Comparison of ENCODE assay signal across 14 cellular contexts in genomic region chr19:16144216-16144581, GRCh38. TPM values are rescaled to one million over a fixed set of nuclear protein-coding genes. Genes with fewer than 3 reads are reported as not detected.
DNase-seq lines count a peak whose midpoint lies in the region; ATAC-seq and TF ChIP-seq lines count a peak whose summit lies in the region.
"Had no signal": no experiment of that assay in that cellular context is flagged by ENCODE, and none has a peak within 500 bp of the region (broad histone marks: within the 10 kb centered on the region; RNA-seq: fewer than 3 reads in every experiment).

No MANE protein-coding gene starts in this region.

- no peak for DNase-seq in activated T-cell treated with anti-CD3 and anti-CD28 coated beads, Interleukin-2, amount 50 U/mL, for 24 hours
- DNase-seq in activated T-cell treated with anti-CD3 and anti-CD28 coated beads for 4 hours (no peak), Peyer's patch (no peak), foreskin keratinocyte (no peak), thoracic aorta (ENCODE audit: low spot score) (no peak), retina (no peak), cortex of kidney (lab: John Stamatoyannopoulos, UW) (no peak)
- DNase-seq: NCI-H1048, NCI-H748 treated with DMSO at 0.1 percent for 48 hours had no signal

- H3K27ac ChIP-seq in Peyer's patch: peak overlapping the region; percentile 81 to 92 (median 88)
- H3K27ac ChIP-seq in foreskin keratinocyte: peak overlapping the region; percentile 96
- H3K27ac ChIP-seq in thoracic aorta: no peak overlapping the region

- peak overlapping the region; percentile 92 for H3K27ac Mint-ChIP-seq in activated T-cell treated with anti-CD3 and anti-CD28 coated beads, Interleukin-2, amount 50 U/mL, for 24 hours

- TF ChIP-seq CTCF in Peyer's patch (IDR thresholded peaks at IDR 0.05): no peak
- no peak for TF ChIP-seq CTCF in foreskin keratinocyte (conservative IDR thresholded peaks at IDR 0.05)
- TF ChIP-seq CTCF in thoracic aorta (IDR thresholded peaks at IDR 0.05): no peak

- H3K36me3 ChIP-seq in Peyer's patch (peaks cover 0 to 11% (median 0%) of the 10 kb centered on the region in 3 donors), thoracic aorta (no peaks in the 10 kb centered on the region)

- no peak for TF ChIP-seq POLR2A in Peyer's patch (IDR thresholded peaks at IDR 0.05)

- no peak for ATAC-seq in foreskin keratinocyte
- ATAC-seq in thoracic aorta (ENCODE audit: insufficient number of reproducible peaks, low FRiP score, low read depth): no peak
- ATAC-seq in HG03432 (IDR thresholded peaks at IDR 0.05; ENCODE audit: unreplicated experiment): no peak

- H3K4me3 ChIP-seq in Peyer's patch: peak overlapping the region; percentile 47 to 59 (median 53)
- peak overlapping the region; percentile 49 for H3K4me3 ChIP-seq in thoracic aorta
- H3K4me3 ChIP-seq: lung had no signal

- H3K4me3 Mint-ChIP-seq in activated T-cell treated with anti-CD3 and anti-CD28 coated beads, Interleukin-2, amount 50 U/mL, for 24 hours: peak overlapping the region; percentile 86

- H3K36me3 Mint-ChIP-seq in activated T-cell treated with anti-CD3 and anti-CD28 coated beads, Interleukin-2, amount 50 U/mL, for 24 hours (ENCODE audit: low read depth): peaks cover 15% of the 10 kb centered on the region

- H3K9me3 Mint-ChIP-seq in activated T-cell treated with anti-CD3 and anti-CD28 coated beads, Interleukin-2, amount 50 U/mL, for 24 hours: no peaks in the 10 kb centered on the region

- H3K27me3 ChIP-seq in Peyer's patch: no peaks in the 10 kb centered on the region
- H3K27me3 ChIP-seq in foreskin keratinocyte: no peaks in the 10 kb centered on the region
- no peaks in the 10 kb centered on the region for H3K27me3 ChIP-seq in thoracic aorta (replicated peaks; ENCODE audit: insufficient read depth)

- H3K4me1 ChIP-seq in Peyer's patch (peaks cover 0 to 28% (median 14%) of the 10 kb centered on the region in 4 donors), foreskin keratinocyte (peaks cover 16% of the 10 kb centered on the region), thoracic aorta (ENCODE audit: control insufficient read depth in 1 of 2, low read depth in 2 of 2) (no peaks in the 10 kb centered on the region)

- no peaks in the 10 kb centered on the region for H3K27me3 Mint-ChIP-seq in activated T-cell treated with anti-CD3 and anti-CD28 coated beads, Interleukin-2, amount 50 U/mL, for 24 hours

- peaks cover 38% of the 10 kb centered on the region for H3K4me1 Mint-ChIP-seq in activated T-cell treated with anti-CD3 and anti-CD28 coated beads, Interleukin-2, amount 50 U/mL, for 24 hours (ENCODE audit: low read depth)

- no peaks in the 10 kb centered on the region for H3K9me3 ChIP-seq in Peyer's patch
- H3K9me3 ChIP-seq in thoracic aorta: no peaks in the 10 kb centered on the region

RNA-seq across cellular contexts. Expression of gene HSH2D, which starts 0.7 kb away (rescaled TPM):
- total RNA-seq in Peyer's patch: 100 to 1,000 TPM in 1 of 4 donors, 10 to 100 TPM in 3; 28.0 to 111 (median 58.8) TPM
- total RNA-seq in foreskin keratinocyte: 3.1 and 3.2 TPM in 2 replicates
- polyA plus RNA-seq in foreskin keratinocyte: 3.2 and 3.6 TPM in 2 replicates
- 1 to 10 TPM in 1 of 2 donors, not detected in 1; 2.2 TPM for total RNA-seq in thoracic aorta
- total RNA-seq: H4 had no signal

RNA-seq across cellular contexts. Expression of gene CIB3, which starts 29.1 kb away (rescaled TPM):
- total RNA-seq in Peyer's patch: not detected
- not detected in 2 replicates for total RNA-seq in foreskin keratinocyte
- polyA plus RNA-seq in foreskin keratinocyte: not detected in 2 replicates
- total RNA-seq in thoracic aorta: not detected
- total RNA-seq: H4; lung; right cardiac atrium; T-helper 2 cell treated with Interferon-gamma antibody and Interleukin-4, amounts not matched to agents 100 ng/mL and 5 ng/mL, for 36 hours had no signal
- polyA plus RNA-seq: right cardiac atrium had no signal

RNA-seq across cellular contexts. Expression of gene RAB8A, which starts 32.5 kb away (rescaled TPM):
- total RNA-seq in Peyer's patch (100 to 1,000 TPM in 2 of 4 donors, 10 to 100 TPM in 2; 53.6 to 138 (median 113) TPM), foreskin keratinocyte (76.3 and 84.6 TPM in 2 replicates), thoracic aorta (10 to 100 TPM; 40.5 to 41.5 TPM)
- 53.7 and 59.4 TPM in 2 replicates for polyA plus RNA-seq in foreskin keratinocyte

RNA-seq across cellular contexts. Expression of gene FAM32A, which starts 41.0 kb away (rescaled TPM):
- total RNA-seq in Peyer's patch: 100 to 1,000 TPM in 2 of 4 donors, 10 to 100 TPM in 2; 88.0 to 116 (median 102) TPM
- 90.5 and 91.1 TPM in 2 replicates for total RNA-seq in foreskin keratinocyte
- polyA plus RNA-seq in foreskin keratinocyte: 95.4 and 97.8 TPM in 2 replicates
- total RNA-seq in thoracic aorta: 10 to 100 TPM; 74.8 to 75.5 TPM

RNA-seq across cellular contexts. Expression of gene AP1M1, which starts 53.5 kb away (rescaled TPM):
- total RNA-seq in Peyer's patch: 10 to 100 TPM; 52.7 to 83.9 (median 62.8) TPM
- 56.2 and 62.4 TPM in 2 replicates for total RNA-seq in foreskin keratinocyte
- 59.7 and 61.5 TPM in 2 replicates for polyA plus RNA-seq in foreskin keratinocyte
- 100 to 1,000 TPM in 1 of 2 donors, 10 to 100 TPM in 1; 77.5 to 121 TPM for total RNA-seq in thoracic aorta

Comparison
In these comparisons a context has a peak if more than half of its experiments do, and no peak if none do; other contexts are left out.
1. H3K27ac ChIP-seq: peak in Peyer's patch (4 of 4) and foreskin keratinocyte (single experiment); none in thoracic aorta (0 of 2).